In the genomic region with DNA sequence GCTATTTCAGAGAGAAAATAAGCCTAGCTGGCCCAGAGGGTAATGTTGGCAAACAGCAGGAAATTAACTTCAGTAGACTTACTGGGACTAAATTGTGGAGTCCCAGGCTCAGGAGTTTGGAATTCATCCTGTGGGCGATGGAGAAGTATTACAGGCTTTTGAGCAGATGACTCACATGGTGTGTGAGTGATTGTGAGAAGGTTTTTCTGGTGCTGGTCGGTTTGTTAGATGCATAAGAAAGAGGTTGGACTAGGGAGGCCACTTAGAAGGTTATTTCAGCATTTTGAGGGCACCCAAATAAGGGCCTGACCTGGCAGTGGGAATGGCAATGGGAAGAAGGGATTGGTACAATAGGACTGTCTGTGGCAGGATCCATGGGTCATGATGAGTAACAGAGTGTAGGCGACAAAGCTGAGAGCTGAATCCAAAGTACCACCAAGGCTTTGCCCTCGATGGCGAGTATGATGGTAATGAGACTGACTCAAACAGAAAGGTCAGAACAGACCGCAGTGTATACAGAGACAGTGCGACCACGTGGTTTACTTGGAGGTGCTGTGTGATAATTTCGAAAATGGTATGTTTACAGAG, we compare ENCODE assay signal across 1 cellular context.
TF ChIP-seq lines count a peak whose summit lies in the region.

No MANE protein-coding gene starts in this region.

TF ChIP-seq in GM23338, 12 proteins besides CTCF, POLR2A, EP300 and RAD21 (continued from another document):
- TF ChIP-seq, protein P1, sequence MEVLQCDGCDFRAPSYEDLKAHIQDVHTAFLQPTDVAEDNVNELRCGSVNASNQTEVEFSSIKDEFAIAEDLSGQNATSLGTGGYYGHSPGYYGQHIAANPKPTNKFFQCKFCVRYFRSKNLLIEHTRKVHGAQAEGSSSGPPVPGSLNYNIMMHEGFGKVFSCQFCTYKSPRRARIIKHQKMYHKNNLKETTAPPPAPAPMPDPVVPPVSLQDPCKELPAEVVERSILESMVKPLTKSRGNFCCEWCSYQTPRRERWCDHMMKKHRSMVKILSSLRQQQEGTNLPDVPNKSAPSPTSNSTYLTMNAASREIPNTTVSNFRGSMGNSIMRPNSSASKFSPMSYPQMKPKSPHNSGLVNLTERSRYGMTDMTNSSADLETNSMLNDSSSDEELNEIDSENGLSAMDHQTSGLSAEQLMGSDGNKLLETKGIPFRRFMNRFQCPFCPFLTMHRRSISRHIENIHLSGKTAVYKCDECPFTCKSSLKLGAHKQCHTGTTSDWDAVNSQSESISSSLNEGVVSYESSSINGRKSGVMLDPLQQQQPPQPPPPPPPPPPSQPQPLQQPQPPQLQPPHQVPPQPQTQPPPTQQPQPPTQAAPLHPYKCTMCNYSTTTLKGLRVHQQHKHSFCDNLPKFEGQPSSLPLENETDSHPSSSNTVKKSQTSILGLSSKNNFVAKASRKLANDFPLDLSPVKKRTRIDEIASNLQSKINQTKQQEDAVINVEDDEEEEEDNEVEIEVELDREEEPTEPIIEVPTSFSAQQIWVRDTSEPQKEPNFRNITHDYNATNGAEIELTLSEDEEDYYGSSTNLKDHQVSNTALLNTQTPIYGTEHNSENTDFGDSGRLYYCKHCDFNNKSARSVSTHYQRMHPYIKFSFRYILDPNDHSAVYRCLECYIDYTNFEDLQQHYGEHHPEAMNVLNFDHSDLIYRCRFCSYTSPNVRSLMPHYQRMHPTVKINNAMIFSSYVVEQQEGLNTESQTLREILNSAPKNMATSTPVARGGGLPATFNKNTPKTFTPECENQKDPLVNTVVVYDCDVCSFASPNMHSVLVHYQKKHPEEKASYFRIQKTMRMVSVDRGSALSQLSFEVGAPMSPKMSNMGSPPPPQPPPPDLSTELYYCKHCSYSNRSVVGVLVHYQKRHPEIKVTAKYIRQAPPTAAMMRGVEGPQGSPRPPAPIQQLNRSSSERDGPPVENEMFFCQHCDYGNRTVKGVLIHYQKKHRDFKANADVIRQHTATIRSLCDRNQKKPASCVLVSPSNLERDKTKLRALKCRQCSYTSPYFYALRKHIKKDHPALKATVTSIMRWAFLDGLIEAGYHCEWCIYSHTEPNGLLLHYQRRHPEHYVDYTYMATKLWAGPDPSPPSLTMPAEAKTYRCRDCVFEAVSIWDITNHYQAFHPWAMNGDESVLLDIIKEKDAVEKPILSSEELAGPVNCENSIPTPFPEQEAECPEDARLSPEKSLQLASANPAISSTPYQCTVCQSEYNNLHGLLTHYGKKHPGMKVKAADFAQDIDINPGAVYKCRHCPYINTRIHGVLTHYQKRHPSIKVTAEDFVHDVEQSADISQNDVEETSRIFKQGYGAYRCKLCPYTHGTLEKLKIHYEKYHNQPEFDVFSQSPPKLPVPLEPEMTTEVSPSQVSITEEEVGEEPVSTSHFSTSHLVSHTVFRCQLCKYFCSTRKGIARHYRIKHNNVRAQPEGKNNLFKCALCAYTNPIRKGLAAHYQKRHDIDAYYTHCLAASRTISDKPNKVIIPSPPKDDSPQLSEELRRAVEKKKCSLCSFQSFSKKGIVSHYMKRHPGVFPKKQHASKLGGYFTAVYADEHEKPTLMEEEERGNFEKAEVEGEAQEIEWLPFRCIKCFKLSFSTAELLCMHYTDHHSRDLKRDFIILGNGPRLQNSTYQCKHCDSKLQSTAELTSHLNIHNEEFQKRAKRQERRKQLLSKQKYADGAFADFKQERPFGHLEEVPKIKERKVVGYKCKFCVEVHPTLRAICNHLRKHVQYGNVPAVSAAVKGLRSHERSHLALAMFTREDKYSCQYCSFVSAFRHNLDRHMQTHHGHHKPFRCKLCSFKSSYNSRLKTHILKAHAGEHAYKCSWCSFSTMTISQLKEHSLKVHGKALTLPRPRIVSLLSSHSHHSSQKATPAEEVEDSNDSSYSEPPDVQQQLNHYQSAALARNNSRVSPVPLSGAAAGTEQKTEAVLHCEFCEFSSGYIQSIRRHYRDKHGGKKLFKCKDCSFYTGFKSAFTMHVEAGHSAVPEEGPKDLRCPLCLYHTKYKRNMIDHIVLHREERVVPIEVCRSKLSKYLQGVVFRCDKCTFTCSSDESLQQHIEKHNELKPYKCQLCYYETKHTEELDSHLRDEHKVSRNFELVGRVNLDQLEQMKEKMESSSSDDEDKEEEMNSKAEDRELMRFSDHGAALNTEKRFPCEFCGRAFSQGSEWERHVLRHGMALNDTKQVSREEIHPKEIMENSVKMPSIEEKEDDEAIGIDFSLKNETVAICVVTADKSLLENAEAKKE (CRISPR knock-in tag; IDR thresholded peaks at IDR 0.05) = no peak
- no peak for TF ChIP-seq POLR2AphosphoS5 (IDR thresholded peaks at IDR 0.05; ENCODE audit: low read depth)
